In the genomic region with DNA sequence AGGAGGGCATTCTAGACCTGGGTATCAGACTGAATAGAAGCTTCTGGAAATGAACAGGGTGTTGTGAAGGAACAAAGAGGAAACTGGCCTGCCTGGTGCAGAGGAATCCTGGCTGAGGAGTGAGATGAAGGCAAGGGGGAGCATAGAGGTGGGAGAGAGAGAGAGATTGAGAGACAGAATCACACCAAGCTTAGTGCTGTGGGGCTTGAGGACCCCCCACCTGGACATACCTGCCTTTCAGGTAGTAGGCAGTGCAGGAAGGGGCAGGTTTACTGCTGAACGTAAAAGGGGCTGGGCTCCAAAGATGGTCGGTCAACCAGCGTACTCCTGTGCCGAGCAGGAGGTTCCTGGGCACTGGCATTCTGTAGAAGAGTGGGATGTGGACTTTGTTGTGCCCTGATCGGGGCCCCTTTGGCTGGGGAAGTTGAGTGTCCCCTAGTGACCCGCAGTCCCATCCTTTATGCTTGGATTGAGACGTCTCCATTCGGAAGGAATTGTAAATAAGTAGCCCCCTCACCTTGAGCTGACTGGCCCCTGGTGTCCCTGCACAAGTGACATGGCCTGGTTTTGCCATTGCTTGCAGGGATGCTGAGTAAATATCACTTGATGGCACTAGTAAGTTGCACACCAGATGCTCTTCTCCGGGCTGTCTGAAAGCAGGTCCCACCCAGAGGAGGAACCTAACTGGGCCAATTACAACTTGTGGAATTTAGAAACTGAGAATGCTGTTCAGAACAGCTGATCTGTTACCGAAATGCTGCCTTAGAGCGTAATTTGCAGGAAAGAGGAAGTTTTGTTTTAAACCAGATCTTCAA, we compare ENCODE assay signal across 8 cellular contexts. TPM values are rescaled to one million over a fixed set of nuclear protein-coding genes. Genes with fewer than 3 reads are reported as not detected.
DNase-seq lines count a peak whose midpoint lies in the region; ATAC-seq and TF ChIP-seq lines count a peak whose summit lies in the region.

No MANE protein-coding gene starts in this region.

- H4K20me1 ChIP-seq in DND-41 (ENCODE audit: insufficient read depth, low read length): peaks cover 25% of the 10 kb centered on the region
- peaks cover 32% of the 10 kb centered on the region for H4K20me1 ChIP-seq in Loucy (ENCODE audit: insufficient read depth, low read length, poor library complexity, severe bottlenecking)

- H3K27ac ChIP-seq in DND-41 (ENCODE audit: low read length): no peak overlapping the region

- H3K9ac ChIP-seq in DND-41 (ENCODE audit: low read depth, low read length) (peak overlapping the region; percentile 61), Loucy (ENCODE audit: low read depth, low read length, poor library complexity, severe bottlenecking) (peak overlapping the region; percentile 76), mucosa of stomach (ENCODE audit: low read length) (peak overlapping the region; percentile 66)

- H3K4me2 ChIP-seq in DND-41 (ENCODE audit: insufficient read depth, low read length) (peak overlapping the region; percentile 85), Loucy (ENCODE audit: low read depth, low read length, poor library complexity, severe bottlenecking) (peak overlapping the region; percentile 92)

- H3K9me3 Mint-ChIP-seq in activated CD8-positive, alpha-beta T cell treated with anti-CD3 and anti-CD28 coated beads, Interleukin-2, amount 10 ng/mL, durations not matched to agents 7 days and 5 days (ENCODE audit: insufficient read depth): peaks cover under 1% of the 10 kb centered on the region

- H3K27me3 Mint-ChIP-seq in activated CD8-positive, alpha-beta T cell treated with anti-CD3 and anti-CD28 coated beads, Interleukin-2, amount 10 ng/mL, durations not matched to agents 7 days and 5 days (ENCODE audit: low read depth): no peaks in the 10 kb centered on the region

- peak; percentile 36 for TF ChIP-seq CTCF in DND-41 (IDR thresholded peaks at IDR 0.05; ENCODE audit: borderline replicate concordance, extremely low read depth, low read length, poor library complexity, severe bottlenecking)
- peak; percentile 50 for TF ChIP-seq CTCF in Loucy (conservative IDR thresholded peaks at IDR 0.05; ENCODE audit: low read length)
- no peak for TF ChIP-seq CTCF in epithelial cell of proximal tubule (conservative IDR thresholded peaks at IDR 0.05; ENCODE audit: low read depth, low read length)

- peak overlapping the region; percentile 56 to 82; a peak in 3 of 4 replicates for H3K4me3 ChIP-seq in DND-41 (ENCODE audit: low read depth in 1 of 2, low read length in 2 of 2)
- peak overlapping the region; percentile 87 for H3K4me3 ChIP-seq in Loucy (ENCODE audit: low read length, poor library complexity, severe bottlenecking)
- peak overlapping the region; percentile 73 for H3K4me3 ChIP-seq in epithelial cell of proximal tubule (ENCODE audit: low read depth, low read length)
- H3K4me3 ChIP-seq in mucosa of stomach (ENCODE audit: low read length): peak overlapping the region; percentile 53

- H3K9me2 ChIP-seq in Loucy (replicated peaks; ENCODE audit: low read depth, low read length): no peaks in the 10 kb centered on the region

- H3K9me3 ChIP-seq in DND-41 (ENCODE audit: insufficient read depth, low read length, severe bottlenecking): no peaks in the 10 kb centered on the region
- H3K9me3 ChIP-seq in Loucy (ENCODE audit: insufficient read depth, low read depth, low read length): no peaks in the 10 kb centered on the region
- no peaks in the 10 kb centered on the region for H3K9me3 ChIP-seq in mucosa of stomach (ENCODE audit: control insufficient read depth, low read length)

- POLR2A ChIA-PET in activated CD8-positive, alpha-beta T cell treated with anti-CD3 and anti-CD28 coated beads, Interleukin-2, amount 10 ng/mL, durations not matched to agents 7 days and 5 days (lab: Charles Lee): interaction anchor here (0.6 to 1.2 kb wide), 6 partner anchors 9 to 141 kb away, joined by 3 read pairs; a partner anchor contains a TSS

- DNase-seq in DND-41 (no peak), epithelial cell of proximal tubule (ENCODE audit: low read depth) (peak; percentile 22), superior temporal gyrus (ENCODE audit: extremely low spot score) (peak; percentile 78)
- peak; percentile 78 for DNase-seq in activated CD8-positive, alpha-beta T cell treated with anti-CD3 and anti-CD28 coated beads, Interleukin-2, amount 10 ng/mL, durations not matched to agents 7 days and 5 days

- peak overlapping the region; percentile 79 for H3K4me3 Mint-ChIP-seq in activated CD8-positive, alpha-beta T cell treated with anti-CD3 and anti-CD28 coated beads, Interleukin-2, amount 10 ng/mL, durations not matched to agents 7 days and 5 days

- peaks cover 41% of the 10 kb centered on the region for H3K79me2 ChIP-seq in DND-41 (ENCODE audit: insufficient read depth, low read length)
- H3K79me2 ChIP-seq in Loucy (ENCODE audit: insufficient read depth, low read length): peaks cover 59% of the 10 kb centered on the region

- peaks cover 46% of the 10 kb centered on the region for H3K4me1 Mint-ChIP-seq in activated CD8-positive, alpha-beta T cell treated with anti-CD3 and anti-CD28 coated beads, Interleukin-2, amount 10 ng/mL, durations not matched to agents 7 days and 5 days (ENCODE audit: low read depth)

- ATAC-seq in DND-41 (ENCODE audit: insufficient read depth, low read depth): no peak
- peak; percentile 36 for ATAC-seq in GM21528 (IDR thresholded peaks at IDR 0.05; ENCODE audit: low FRiP score, unreplicated experiment)
- peak; percentile 49 for ATAC-seq in activated CD8-positive, alpha-beta T cell treated with anti-CD3 and anti-CD28 coated beads, Interleukin-2, amount 10 ng/mL, durations not matched to agents 7 days and 5 days
- no peak for ATAC-seq in GM21360 (IDR thresholded peaks at IDR 0.05; ENCODE audit: unreplicated experiment)

- peak overlapping the region; percentile 81 for H3K27ac Mint-ChIP-seq in activated CD8-positive, alpha-beta T cell treated with anti-CD3 and anti-CD28 coated beads, Interleukin-2, amount 10 ng/mL, durations not matched to agents 7 days and 5 days

- 0 out of 2 replicates have a peak overlapping the region, but pooled peaks have one; percentile 23 for H2AFZ ChIP-seq in DND-41 (ENCODE audit: low read depth, low read length)
- H2AFZ ChIP-seq in Loucy (ENCODE audit: low read length): no peak overlapping the region

- H3K4me1 ChIP-seq in DND-41 (ENCODE audit: insufficient read depth, low read length) (peaks cover 33% of the 10 kb centered on the region), Loucy (ENCODE audit: insufficient read depth, low read length, poor library complexity, severe bottlenecking) (peaks cover 34% of the 10 kb centered on the region), mucosa of stomach (ENCODE audit: control insufficient read depth, insufficient read depth, low read length) (peaks cover 15% of the 10 kb centered on the region)

- H3F3A ChIP-seq in Loucy (ENCODE audit: low read depth): no peaks in the 10 kb centered on the region

- peaks cover 21% of the 10 kb centered on the region for H3K36me3 Mint-ChIP-seq in activated CD8-positive, alpha-beta T cell treated with anti-CD3 and anti-CD28 coated beads, Interleukin-2, amount 10 ng/mL, durations not matched to agents 7 days and 5 days (ENCODE audit: low read depth)

- CTCF ChIA-PET in activated CD8-positive, alpha-beta T cell treated with anti-CD3 and anti-CD28 coated beads, Interleukin-2, amount 10 ng/mL, durations not matched to agents 7 days and 5 days (lab: Charles Lee): interaction anchor here (0.7 to 5.4 kb wide), 25 partner anchors 11 to 387 kb away, joined by 3 to 35 read pairs (median 4); no protein-coding TSS in a partner anchor

- peaks cover 3% of the 10 kb centered on the region; the same call in 1 of the 2 replicates for H3K36me3 ChIP-seq in DND-41 (ENCODE audit: insufficient read depth, low read length)
- no peaks in the 10 kb centered on the region for H3K36me3 ChIP-seq in Loucy (ENCODE audit: insufficient read depth, low read length)
- no peaks in the 10 kb centered on the region for H3K36me3 ChIP-seq in mucosa of stomach (ENCODE audit: control insufficient read depth, insufficient read depth, low read length)

- H3K27me3 ChIP-seq in DND-41 (ENCODE audit: insufficient read depth, low read length, poor library complexity) (no peaks in the 10 kb centered on the region), Loucy (ENCODE audit: insufficient read depth, low read length, poor library complexity, severe bottlenecking) (no peaks in the 10 kb centered on the region), mucosa of stomach (ENCODE audit: control insufficient read depth, insufficient read depth, low read length) (no peaks in the 10 kb centered on the region)

RNA-seq across cellular contexts. Expression of a gene that starts 1.4 kb away (rescaled TPM):
- total RNA-seq in activated CD8-positive, alpha-beta T cell treated with anti-CD3 and anti-CD28 coated beads, Interleukin-2, amount 10 ng/mL, durations not matched to agents 7 days and 5 days: 10 to 100 TPM; 70.2 to 71.9 TPM
- 54.8 and 85.5 TPM in 2 replicates for total RNA-seq in epithelial cell of proximal tubule

Comparison
In these comparisons a context has a peak if more than half of its experiments do, and no peak if none do; other contexts are left out.
1. ATAC-seq: peak in GM21528 (single experiment) and activated CD8-positive, alpha-beta T cell treated with anti-CD3 and anti-CD28 coated beads, Interleukin-2, amount 10 ng/mL, durations not matched to agents 7 days and 5 days (single experiment); none in DND-41 (single experiment) and GM21360 (single experiment).
2. Peak in every context shown above with its lines, with median percentiles within 50 percentile points of each other: H3K4me3 ChIP-seq and H3K9ac ChIP-seq.